In genomic region chr1:40633563-40634376, GRCh38 we compare ENCODE assay signal across 1 cellular context.
TF ChIP-seq lines count a peak whose summit lies in the region.

No MANE protein-coding gene starts in this region.

TF ChIP-seq in K562, 482 proteins besides CTCF, POLR2A, EP300 and RAD21 (continued from another document and continues in another):
- TF ChIP-seq IRF2 (CRISPR knock-in tag; IDR thresholded peaks at IDR 0.05), result no peak
- no peak for TF ChIP-seq DDX20 (tag; IDR thresholded peaks at IDR 0.05; ENCODE audit: low read depth)
- TF ChIP-seq PTBP1 (IDR thresholded peaks at IDR 0.05; ENCODE audit: low read depth, low read length), result no peak
- TF ChIP-seq ZC3H8 (IDR thresholded peaks at IDR 0.05), result no peak
- TF ChIP-seq SMARCA4 (IDR thresholded peaks at IDR 0.05), result peak; percentile 91
- TF ChIP-seq CREBBP (IDR thresholded peaks at IDR 0.05; ENCODE audit: low read depth, low read length), result no peak
- TF ChIP-seq IRF9 (tag; IDR thresholded peaks at IDR 0.05), result no peak
- no peak for TF ChIP-seq ZNF445 (CRISPR knock-in tag; IDR thresholded peaks at IDR 0.05; ENCODE audit: low read depth)
- TF ChIP-seq TFE3 (CRISPR knock-in tag; IDR thresholded peaks at IDR 0.05), result no peak
- TF ChIP-seq SRSF9 (IDR thresholded peaks at IDR 0.05; ENCODE audit: borderline replicate concordance, low read depth, low read length), result no peak
- no peak for TF ChIP-seq SMARCA5 (IDR thresholded peaks at IDR 0.05)
- no peak for TF ChIP-seq E2F6 (IDR thresholded peaks at IDR 0.05; ENCODE audit: borderline replicate concordance in 1 of 2, extremely low read depth in 1 of 2, insufficient read depth in 1 of 2, insufficient read length in 1 of 2, low read depth in 1 of 2, low read length in 1 of 2, poor library complexity in 1 of 2, severe bottlenecking in 1 of 2)
- TF ChIP-seq CGGBP1 (CRISPR knock-in tag; IDR thresholded peaks at IDR 0.05), result no peak
- no peak for TF ChIP-seq E2F1 (CRISPR knock-in tag; IDR thresholded peaks at IDR 0.05)
- no peak for TF ChIP-seq LARP7 (IDR thresholded peaks at IDR 0.05)
- no peak for TF ChIP-seq NR3C1 (CRISPR knock-in tag; IDR thresholded peaks at IDR 0.05)
- no peak for TF ChIP-seq TAF9B (IDR thresholded peaks at IDR 0.05; ENCODE audit: partially characterized antibody)
- TF ChIP-seq HMBOX1 (IDR thresholded peaks at IDR 0.05), result peak; percentile 67
- 0 out of 2 replicates have a peak, but pooled peaks have one; percentile 12 for TF ChIP-seq HES1 (IDR thresholded peaks at IDR 0.05; ENCODE audit: low read depth)
- peak; percentile 68; the same call in 1 of the 2 replicates for TF ChIP-seq NCOA1 (IDR thresholded peaks at IDR 0.05; ENCODE audit: low read depth)
- TF ChIP-seq PHF20 (IDR thresholded peaks at IDR 0.05; ENCODE audit: partially characterized antibody), result no peak
- TF ChIP-seq HNRNPK (IDR thresholded peaks at IDR 0.05; ENCODE audit: low read depth, low read length, poor library complexity, severe bottlenecking), result no peak
- TF ChIP-seq MIER1 (IDR thresholded peaks at IDR 0.05; ENCODE audit: low read depth), result 0 out of 2 replicates have a peak, but pooled peaks have one; percentile 17
- TF ChIP-seq ZNF224 (CRISPR knock-in tag; IDR thresholded peaks at IDR 0.05), result no peak
- TF ChIP-seq GMEB1 (CRISPR knock-in tag; IDR thresholded peaks at IDR 0.05), result no peak
- TF ChIP-seq ZNF586 (CRISPR knock-in tag; conservative IDR thresholded peaks at IDR 0.05), result no peak
- no peak for TF ChIP-seq ZNF551 (CRISPR knock-in tag; IDR thresholded peaks at IDR 0.05)
- TF ChIP-seq NELFE (IDR thresholded peaks at IDR 0.05; ENCODE audit: insufficient read depth, insufficient read length), result no peak
- no peak for TF ChIP-seq PHF8 (IDR thresholded peaks at IDR 0.05; ENCODE audit: borderline replicate concordance, low read length)
- no peak for TF ChIP-seq ZNF23 (CRISPR knock-in tag; IDR thresholded peaks at IDR 0.05)
- TF ChIP-seq XRCC3 (IDR thresholded peaks at IDR 0.05), result no peak
- TF ChIP-seq PHF21A (IDR thresholded peaks at IDR 0.05; ENCODE audit: borderline replicate concordance, low read depth), result no peak
- no peak for TF ChIP-seq KAT2B (IDR thresholded peaks at IDR 0.05; ENCODE audit: low read depth, low read length)
- peak in 1 of 2 experiments; percentile 67; a peak in 3 of 4 replicates for TF ChIP-seq HDAC1 (IDR thresholded peaks at IDR 0.05)
- no peak for TF ChIP-seq PYGO2 (tag; IDR thresholded peaks at IDR 0.05)
- TF ChIP-seq TCF7 (IDR thresholded peaks at IDR 0.05; ENCODE audit: borderline replicate concordance), result peak; percentile 88
- peak in 1 of 2 experiments; percentile 49; a peak in 1 of 4 replicates for TF ChIP-seq NRF1 (conservative IDR thresholded peaks at IDR 0.05 in 1 of 2, IDR thresholded peaks at IDR 0.05 in 1 of 2)
- TF ChIP-seq ZKSCAN8 (CRISPR knock-in tag; IDR thresholded peaks at IDR 0.05), result no peak
- no peak for TF ChIP-seq TEAD2 (tag; IDR thresholded peaks at IDR 0.05)
- TF ChIP-seq HDAC6 (IDR thresholded peaks at IDR 0.05; ENCODE audit: low read depth, low read length), result no peak
- TF ChIP-seq E2F5 (CRISPR knock-in tag; IDR thresholded peaks at IDR 0.05), result no peak
- no peak for TF ChIP-seq ZNF408 (CRISPR knock-in tag; IDR thresholded peaks at IDR 0.05; ENCODE audit: low read depth)
- TF ChIP-seq GTF2E2 (tag; IDR thresholded peaks at IDR 0.05), result no peak
- no peak for TF ChIP-seq CHD1 (IDR thresholded peaks at IDR 0.05; ENCODE audit: low read length)
- no peak for TF ChIP-seq L3MBTL2 (IDR thresholded peaks at IDR 0.05)
- TF ChIP-seq TEAD4 (IDR thresholded peaks at IDR 0.05; ENCODE audit: low read length), result peak; percentile 87
- no peak for TF ChIP-seq TEAD4 (CRISPR knock-in tag; IDR thresholded peaks at IDR 0.05; ENCODE audit: borderline replicate concordance)
- TF ChIP-seq UBTF (IDR thresholded peaks at IDR 0.05; ENCODE audit: borderline replicate concordance in 1 of 2, low read depth in 2 of 2, low read length in 2 of 2), result no peak
- TF ChIP-seq KAT7 (CRISPR knock-in tag; IDR thresholded peaks at IDR 0.05; ENCODE audit: borderline replicate concordance), result no peak
- no peak for TF ChIP-seq CLOCK (CRISPR knock-in tag; IDR thresholded peaks at IDR 0.05; ENCODE audit: borderline replicate concordance)
- no peak for TF ChIP-seq SAP30 (IDR thresholded peaks at IDR 0.05; ENCODE audit: borderline replicate concordance, insufficient read depth, low read depth, low read length, poor library complexity, severe bottlenecking)
- TF ChIP-seq CAMTA2 (CRISPR knock-in tag; conservative IDR thresholded peaks at IDR 0.05), result no peak
- no peak for TF ChIP-seq SNIP1 (IDR thresholded peaks at IDR 0.05; ENCODE audit: low read depth)
- peak; percentile 12 for TF ChIP-seq DACH1 (IDR thresholded peaks at IDR 0.05; ENCODE audit: partially characterized antibody)
- TF ChIP-seq PRMT5 (CRISPR knock-in tag; IDR thresholded peaks at IDR 0.05), result no peak
- TF ChIP-seq ZNF316 (IDR thresholded peaks at IDR 0.05), result no peak
